ENCODE assay signal across 1 cellular context in the genomic region with DNA sequence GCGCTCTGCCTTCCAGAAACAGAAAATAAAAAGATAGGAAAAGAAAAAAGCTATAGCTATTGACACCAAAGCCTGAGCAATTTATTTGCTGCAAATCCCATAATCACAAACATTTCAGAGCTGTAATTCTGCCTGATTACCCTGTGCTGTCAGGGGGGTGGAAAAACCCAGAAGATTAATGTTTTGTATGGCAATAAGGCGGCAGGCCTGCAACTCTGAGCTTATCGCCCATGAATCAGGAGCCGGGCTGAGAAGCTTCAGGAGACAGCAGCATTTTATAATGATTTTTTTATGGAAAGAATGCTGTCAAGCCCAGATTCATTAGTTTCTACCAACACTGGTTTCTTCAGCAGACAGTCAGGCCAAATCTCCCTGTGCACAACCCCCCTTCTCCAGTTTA.
TF ChIP-seq lines count a peak whose summit lies in the region.

No MANE protein-coding gene starts in this region.

TF ChIP-seq in K562, 482 proteins besides CTCF, POLR2A, EP300 and RAD21:
- TF ChIP-seq, protein P1, sequence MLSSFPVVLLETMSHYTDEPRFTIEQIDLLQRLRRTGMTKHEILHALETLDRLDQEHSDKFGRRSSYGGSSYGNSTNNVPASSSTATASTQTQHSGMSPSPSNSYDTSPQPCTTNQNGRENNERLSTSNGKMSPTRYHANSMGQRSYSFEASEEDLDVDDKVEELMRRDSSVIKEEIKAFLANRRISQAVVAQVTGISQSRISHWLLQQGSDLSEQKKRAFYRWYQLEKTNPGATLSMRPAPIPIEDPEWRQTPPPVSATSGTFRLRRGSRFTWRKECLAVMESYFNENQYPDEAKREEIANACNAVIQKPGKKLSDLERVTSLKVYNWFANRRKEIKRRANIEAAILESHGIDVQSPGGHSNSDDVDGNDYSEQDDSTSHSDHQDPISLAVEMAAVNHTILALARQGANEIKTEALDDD (IDR thresholded peaks at IDR 0.05) = no peak
- TF ChIP-seq CC2D1A (IDR thresholded peaks at IDR 0.05) (no peak), DDX20 (tag; IDR thresholded peaks at IDR 0.05; ENCODE audit: low read depth) (no peak), PBX2 (CRISPR knock-in tag; IDR thresholded peaks at IDR 0.05; ENCODE audit: low read depth) (0 out of 2 replicates have a peak, but pooled peaks have one; percentile 18), PBX2 (tag; conservative IDR thresholded peaks at IDR 0.05; ENCODE audit: low read depth) (peak; percentile 91), XRCC5 (IDR thresholded peaks at IDR 0.05; ENCODE audit: low read depth, low read length) (no peak), SIN3A (IDR thresholded peaks at IDR 0.05; ENCODE audit: borderline replicate concordance in 2 of 2, control insufficient read depth in 1 of 2, low read depth in 2 of 2, low read length in 2 of 2) (no peak), TAF9B (IDR thresholded peaks at IDR 0.05; ENCODE audit: partially characterized antibody) (no peak), SRSF1 (IDR thresholded peaks at IDR 0.05; ENCODE audit: low read depth, low read length) (no peak), ZNF263 (CRISPR knock-in tag; IDR thresholded peaks at IDR 0.05; ENCODE audit: borderline replicate concordance) (no peak), MEIS2 (IDR thresholded peaks at IDR 0.05; ENCODE audit: partially characterized antibody) (peak; percentile 95), ILK (tag; IDR thresholded peaks at IDR 0.05; ENCODE audit: borderline replicate concordance, low read depth) (no peak), VEZF1 (CRISPR knock-in tag; IDR thresholded peaks at IDR 0.05) (peak; percentile 69), BMI1 (IDR thresholded peaks at IDR 0.05; ENCODE audit: low read length) (no peak), FOXK2 (conservative IDR thresholded peaks at IDR 0.05 in 1 of 2, IDR thresholded peaks at IDR 0.05 in 1 of 2; ENCODE audit: low read depth in 2 of 2) (0 out of 4 replicates have a peak, but pooled peaks of 1 of the 2 experiments have one; percentile 13)
- TF ChIP-seq, protein P2, sequence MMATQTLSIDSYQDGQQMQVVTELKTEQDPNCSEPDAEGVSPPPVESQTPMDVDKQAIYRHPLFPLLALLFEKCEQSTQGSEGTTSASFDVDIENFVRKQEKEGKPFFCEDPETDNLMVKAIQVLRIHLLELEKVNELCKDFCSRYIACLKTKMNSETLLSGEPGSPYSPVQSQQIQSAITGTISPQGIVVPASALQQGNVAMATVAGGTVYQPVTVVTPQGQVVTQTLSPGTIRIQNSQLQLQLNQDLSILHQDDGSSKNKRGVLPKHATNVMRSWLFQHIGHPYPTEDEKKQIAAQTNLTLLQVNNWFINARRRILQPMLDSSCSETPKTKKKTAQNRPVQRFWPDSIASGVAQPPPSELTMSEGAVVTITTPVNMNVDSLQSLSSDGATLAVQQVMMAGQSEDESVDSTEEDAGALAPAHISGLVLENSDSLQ (IDR thresholded peaks at IDR 0.05) = peak; percentile 91
- TF ChIP-seq, protein P3, sequence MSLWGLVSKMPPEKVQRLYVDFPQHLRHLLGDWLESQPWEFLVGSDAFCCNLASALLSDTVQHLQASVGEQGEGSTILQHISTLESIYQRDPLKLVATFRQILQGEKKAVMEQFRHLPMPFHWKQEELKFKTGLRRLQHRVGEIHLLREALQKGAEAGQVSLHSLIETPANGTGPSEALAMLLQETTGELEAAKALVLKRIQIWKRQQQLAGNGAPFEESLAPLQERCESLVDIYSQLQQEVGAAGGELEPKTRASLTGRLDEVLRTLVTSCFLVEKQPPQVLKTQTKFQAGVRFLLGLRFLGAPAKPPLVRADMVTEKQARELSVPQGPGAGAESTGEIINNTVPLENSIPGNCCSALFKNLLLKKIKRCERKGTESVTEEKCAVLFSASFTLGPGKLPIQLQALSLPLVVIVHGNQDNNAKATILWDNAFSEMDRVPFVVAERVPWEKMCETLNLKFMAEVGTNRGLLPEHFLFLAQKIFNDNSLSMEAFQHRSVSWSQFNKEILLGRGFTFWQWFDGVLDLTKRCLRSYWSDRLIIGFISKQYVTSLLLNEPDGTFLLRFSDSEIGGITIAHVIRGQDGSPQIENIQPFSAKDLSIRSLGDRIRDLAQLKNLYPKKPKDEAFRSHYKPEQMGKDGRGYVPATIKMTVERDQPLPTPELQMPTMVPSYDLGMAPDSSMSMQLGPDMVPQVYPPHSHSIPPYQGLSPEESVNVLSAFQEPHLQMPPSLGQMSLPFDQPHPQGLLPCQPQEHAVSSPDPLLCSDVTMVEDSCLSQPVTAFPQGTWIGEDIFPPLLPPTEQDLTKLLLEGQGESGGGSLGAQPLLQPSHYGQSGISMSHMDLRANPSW (CRISPR knock-in tag; IDR thresholded peaks at IDR 0.05) = no peak
